In the genomic region with DNA sequence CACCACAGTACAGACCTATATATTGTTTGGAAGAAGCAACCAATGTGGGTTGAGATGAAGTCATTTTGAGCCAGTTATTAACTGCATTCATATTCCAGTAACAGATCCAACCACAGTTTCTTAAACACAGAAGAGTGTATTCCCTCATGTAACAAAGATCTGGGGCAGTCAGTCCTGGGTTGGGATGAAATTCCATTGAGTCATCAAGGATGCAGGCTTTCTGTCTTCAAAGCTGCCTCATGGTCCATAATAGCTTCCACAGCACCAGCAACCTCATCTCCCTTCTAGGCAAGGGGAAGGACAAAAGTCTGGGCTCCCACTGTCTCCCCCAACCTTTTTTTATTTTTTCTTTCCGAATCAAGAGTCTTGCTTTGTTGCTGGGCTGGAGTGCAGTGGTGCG, we compare ENCODE assay signal across 26 cellular contexts. TPM values are rescaled to one million over a fixed set of nuclear protein-coding genes. Genes with fewer than 3 reads are reported as not detected.
DNase-seq lines count a peak whose midpoint lies in the region; ATAC-seq, FAIRE-seq and TF ChIP-seq lines count a peak whose summit lies in the region.
"Had no signal": no experiment of that assay in that cellular context is flagged by ENCODE, and none has a peak within 500 bp of the region (broad histone marks: within the 10 kb centered on the region; RNA-seq: fewer than 3 reads in every experiment).

No MANE protein-coding gene starts in this region.

- H3K36me3 ChIP-seq in MM.1S (replicated peaks; ENCODE audit: insufficient read depth, low read length): no peaks in the 10 kb centered on the region

- no peaks in the 10 kb centered on the region for H3K27me3 Mint-ChIP-seq in natural killer cell treated with Interleukin-12 subunit alpha and Interleukin-12 subunit beta and Interleukin-15 and Interleukin-18, amount 100 ng/mL, for 72 hours
- H3K27me3 Mint-ChIP-seq in natural killer cell (ENCODE audit: low read depth in 2 of 2) (no peaks in the 10 kb centered on the region), T-helper 17 cell (no peaks in the 10 kb centered on the region)
- H3K27me3 Mint-ChIP-seq: activated CD4-positive, alpha-beta T cell treated with anti-CD3 and anti-CD28 coated beads for 36 hours had no signal

- no peaks in the 10 kb centered on the region for H4K20me1 ChIP-seq in MM.1S (ENCODE audit: insufficient read depth, low read length)

- intact Hi-C loops in natural killer cell (cut with micrococcal nuclease): loop anchor here (10.0 kb wide), 2 partner anchors 159 to 279 kb away; no protein-coding TSS in a partner anchor

- peaks cover 25 to 31% of the 10 kb centered on the region in 2 donors for H3K4me1 Mint-ChIP-seq in natural killer cell treated with Interleukin-12 subunit alpha and Interleukin-12 subunit beta and Interleukin-15 and Interleukin-18, amount 100 ng/mL, for 72 hours (ENCODE audit: low read depth in 2 of 2)
- H3K4me1 Mint-ChIP-seq in natural killer cell (peaks cover 24 to 31% of the 10 kb centered on the region in 2 donors), T-helper 17 cell (peaks cover 31% of the 10 kb centered on the region)

- no peak overlapping the region for H3K4me2 ChIP-seq in MM.1S (ENCODE audit: low read depth, low read length)
- H3K4me2 ChIP-seq: hepatocyte had no signal

- H3K9me3 ChIP-seq in T-helper 17 cell (ENCODE audit: control insufficient read depth, low read length, poor library complexity, severe bottlenecking) (no peaks in the 10 kb centered on the region), MM.1S (replicated peaks; ENCODE audit: insufficient read depth, low read length) (no peaks in the 10 kb centered on the region)
- H3K9me3 ChIP-seq: esophagus muscularis mucosa had no signal

- peaks cover 12% of the 10 kb centered on the region for H3K36me3 Mint-ChIP-seq in natural killer cell treated with Interleukin-12 subunit alpha and Interleukin-12 subunit beta and Interleukin-15 and Interleukin-18, amount 100 ng/mL, for 72 hours
- H3K36me3 Mint-ChIP-seq in natural killer cell (no peaks in the 10 kb centered on the region), T-helper 17 cell (ENCODE audit: low read depth) (peaks cover 2% of the 10 kb centered on the region)

- H3K9ac ChIP-seq in MM.1S (ENCODE audit: low read length): no peak overlapping the region
- H3K9ac ChIP-seq: parathyroid adenoma had no signal

- TF ChIP-seq CTCF in natural killer cell (IDR thresholded peaks at IDR 0.05) (no peak), MM.1S (IDR thresholded peaks at IDR 0.05; ENCODE audit: low read length) (no peak)

- no peak for TF ChIP-seq POLR2A in GM18505 (IDR thresholded peaks at IDR 0.05; ENCODE audit: borderline replicate concordance, extremely low read depth, insufficient read depth, insufficient read length)

- H3K9me2 ChIP-seq in MM.1S (replicated peaks; ENCODE audit: insufficient read depth, low read length): no peaks in the 10 kb centered on the region

- no peak for FAIRE-seq in GM19239 (lab: Jason Lieb, UNC)
- FAIRE-seq: GM12892, H1 had no signal

- H3F3A ChIP-seq in MM.1S (ENCODE audit: insufficient read depth, low read length): peaks cover 4% of the 10 kb centered on the region; the same call in 1 of the 2 replicates

- no peak overlapping the region for H2AFZ ChIP-seq in MM.1S (ENCODE audit: low read length)
- H2AFZ ChIP-seq: hepatocyte, parathyroid adenoma had no signal

- H3K27ac Mint-ChIP-seq in natural killer cell treated with Interleukin-12 subunit alpha and Interleukin-12 subunit beta and Interleukin-15 and Interleukin-18, amount 100 ng/mL, for 72 hours: no peak overlapping the region
- H3K27ac Mint-ChIP-seq in natural killer cell (no peak overlapping the region), T-helper 17 cell (peak overlapping the region; percentile 96)
- H3K27ac Mint-ChIP-seq: activated naive CD4-positive, alpha-beta T cell treated with anti-CD3 and anti-CD28 coated beads for 36 hours; brain had no signal

- ATAC-seq in natural killer cell treated with Interleukin-12 subunit alpha and Interleukin-12 subunit beta and Interleukin-15 and Interleukin-18, amount 100 ng/mL, for 72 hours: no peak
- no peak for ATAC-seq in natural killer cell
- ATAC-seq in T-helper 17 cell: no peak
- no peak for ATAC-seq in GM18505 (IDR thresholded peaks at IDR 0.05; ENCODE audit: unreplicated experiment)
- ATAC-seq: activated CD4-positive, alpha-beta T cell treated with anti-CD3 and anti-CD28 coated beads for 36 hours; Panc1 had no signal

- H3K27ac ChIP-seq in MM.1S (ENCODE audit: low read length): no peak overlapping the region
- H3K27ac ChIP-seq: dorsolateral prefrontal cortex, esophagus muscularis mucosa, hepatocyte, parathyroid adenoma had no signal

- no peak overlapping the region for H3K4me3 ChIP-seq in MM.1S (ENCODE audit: low read length)
- H3K4me3 ChIP-seq: dorsolateral prefrontal cortex, esophagus muscularis mucosa, hepatocyte had no signal

- H3K4me3 Mint-ChIP-seq in natural killer cell treated with Interleukin-12 subunit alpha and Interleukin-12 subunit beta and Interleukin-15 and Interleukin-18, amount 100 ng/mL, for 72 hours: peak overlapping the region; percentile 20
- H3K4me3 Mint-ChIP-seq in natural killer cell: no peak overlapping the region
- H3K4me3 Mint-ChIP-seq in T-helper 17 cell: no peak overlapping the region
- H3K4me3 Mint-ChIP-seq: activated CD4-positive, alpha-beta T cell treated with anti-CD3 and anti-CD28 coated beads for 36 hours; activated naive CD4-positive, alpha-beta T cell treated with anti-CD3 and anti-CD28 coated beads for 36 hours had no signal

- no peaks in the 10 kb centered on the region; the same call in 1 of the 2 replicates for H3K4me1 ChIP-seq in MM.1S (ENCODE audit: low read length)

- no peak for DNase-seq in natural killer cell treated with Interleukin-12 subunit alpha and Interleukin-12 subunit beta and Interleukin-15 and Interleukin-18, amount 100 ng/mL, for 72 hours (ENCODE audit: low spot score)
- no peak for DNase-seq in natural killer cell
- no peak for DNase-seq in T-helper 17 cell
- DNase-seq in iris pigment epithelial cell (ENCODE audit: low read depth): peak; percentile 57
- DNase-seq in stromal cell of bone marrow (ENCODE audit: low read depth): peak; percentile 73
- DNase-seq in MM.1S: no peak
- DNase-seq in GM19239 (ENCODE audit: insufficient read length, low spot score): no peak
- DNase-seq: activated CD4-positive, alpha-beta T cell treated with anti-CD3 and anti-CD28 coated beads for 36 hours; activated CD8-positive, alpha-beta memory T cell treated with anti-CD3 and anti-CD28 coated beads, Interleukin-2, amount 50 U/mL, for 48 hours; activated naive CD4-positive, alpha-beta T cell treated with anti-CD3 and anti-CD28 coated beads for 36 hours; dorsolateral prefrontal cortex; GF-D8; KG1; kidney glomerular epithelial cell; midbrain; NCI-H1417; NCI-H2171; stimulated activated CD4-positive, alpha-beta T cell treated with anti-CD3 and anti-CD28 coated beads, Interleukin-2, amount 100 ng/mL, for 24 hours had no signal

- H3K9me3 Mint-ChIP-seq in natural killer cell treated with Interleukin-12 subunit alpha and Interleukin-12 subunit beta and Interleukin-15 and Interleukin-18, amount 100 ng/mL, for 72 hours: no peaks in the 10 kb centered on the region
- H3K9me3 Mint-ChIP-seq in natural killer cell: no peaks in the 10 kb centered on the region
- H3K9me3 Mint-ChIP-seq: activated naive CD4-positive, alpha-beta T cell treated with anti-CD3 and anti-CD28 coated beads for 36 hours; brain had no signal

- peaks cover 11% of the 10 kb centered on the region for H3K79me2 ChIP-seq in MM.1S (ENCODE audit: low read length)

- no peaks in the 10 kb centered on the region for H3K27me3 ChIP-seq in MM.1S (replicated peaks; ENCODE audit: insufficient read depth, low read length)
- H3K27me3 ChIP-seq: dorsolateral prefrontal cortex, esophagus muscularis mucosa, hepatocyte had no signal

RNA-seq across cellular contexts. Expression of a gene that starts 2.9 kb away (rescaled TPM):
- 100 to 1,000 TPM; 232 to 842 TPM for total RNA-seq in natural killer cell treated with Interleukin-12 subunit alpha and Interleukin-12 subunit beta and Interleukin-15 and Interleukin-18, amount 100 ng/mL, for 72 hours
- 100 to 1,000 TPM in 2 of 3 donors, 10 to 100 TPM in 1; 81.3 to 156 (median 138) TPM for total RNA-seq in natural killer cell
- total RNA-seq in T-helper 17 cell: 100 to 1,000 TPM; 200 to 292 TPM

RNA-seq across cellular contexts. Expression of a gene that starts 31.3 kb away (rescaled TPM):
- 100 to 1,000 TPM in 1 of 2 donors, 10 to 100 TPM in 1; 98.4 to 106 TPM for total RNA-seq in natural killer cell treated with Interleukin-12 subunit alpha and Interleukin-12 subunit beta and Interleukin-15 and Interleukin-18, amount 100 ng/mL, for 72 hours
- total RNA-seq in natural killer cell (100 to 1,000 TPM; 141 to 167 (median 164) TPM), T-helper 17 cell (100 to 1,000 TPM; 159 to 160 TPM)

Comparison
In these comparisons a context has a peak if more than half of its experiments do, and no peak if none do; other contexts are left out.
1. DNase-seq: peak in iris pigment epithelial cell (single experiment) and stromal cell of bone marrow (single experiment); none in natural killer cell treated with Interleukin-12 subunit alpha and Interleukin-12 subunit beta and Interleukin-15 and Interleukin-18, amount 100 ng/mL, for 72 hours (single experiment), natural killer cell (single experiment), T-helper 17 cell (0 of 3), MM.1S (single experiment) and GM19239 (single experiment).